In genomic region chr22:29258407-29259252, GRCh38 we compare ENCODE assay signal across 15 cellular contexts. TPM values are rescaled to one million over a fixed set of nuclear protein-coding genes. Genes with fewer than 3 reads are reported as not detected.
"Had no signal": no experiment of that assay in that cellular context is flagged by ENCODE, and none has a peak within 500 bp of the region (broad histone marks: within the 10 kb centered on the region; RNA-seq: fewer than 3 reads in every experiment).

No MANE protein-coding gene starts in this region.

- H3K4me3 Mint-ChIP-seq: activated CD4-positive, alpha-beta T cell treated with anti-CD3 and anti-CD28 coated beads, Interleukin-2, amount 10 ng/mL, durations not matched to agents 24 days and 14 days; activated naive CD4-positive, alpha-beta T cell treated with anti-CD3 and anti-CD28 coated beads, Interleukin-2, amount 50 U/mL, for 24 hours; naive B cell; T-helper 1 cell treated with Interleukin-12 subunit alpha and Interleukin-12 subunit beta and Interleukin-4 antibody, amounts not matched to agents 30 μg/mL and 1 μg/mL, for 36 hours had no signal

- H3K4me1 Mint-ChIP-seq: naive B cell had no signal

- H3K36me3 Mint-ChIP-seq: activated naive CD4-positive, alpha-beta T cell treated with anti-CD3 and anti-CD28 coated beads, Interleukin-2, amount 50 U/mL, for 24 hours; naive B cell had no signal

- ATAC-seq: esophagus mucosa; stimulated activated naive CD8-positive, alpha-beta T cell treated with anti-CD3 and anti-CD28 coated beads, Interleukin-15, Interleukin-2, amounts not matched to agents 100 U/mL and 50 U/mL, for 24 hours had no signal

- H3K9me3 Mint-ChIP-seq: activated CD4-positive, alpha-beta T cell treated with anti-CD3 and anti-CD28 coated beads, Interleukin-2, amount 10 ng/mL, durations not matched to agents 24 days and 14 days; activated naive CD4-positive, alpha-beta T cell treated with anti-CD3 and anti-CD28 coated beads, Interleukin-2, amount 50 U/mL, for 24 hours; naive B cell; T-helper 1 cell treated with Interleukin-12 subunit alpha and Interleukin-12 subunit beta and Interleukin-4 antibody, amounts not matched to agents 30 μg/mL and 1 μg/mL, for 36 hours had no signal

- H3K27ac Mint-ChIP-seq: activated CD4-positive, alpha-beta T cell treated with anti-CD3 and anti-CD28 coated beads, Interleukin-2, amount 10 ng/mL, durations not matched to agents 24 days and 14 days; activated naive CD4-positive, alpha-beta T cell treated with anti-CD3 and anti-CD28 coated beads, Interleukin-2, amount 50 U/mL, for 24 hours; progenitor cell of endocrine pancreas; T-helper 1 cell treated with Interleukin-12 subunit alpha and Interleukin-12 subunit beta and Interleukin-4 antibody, amounts not matched to agents 30 μg/mL and 1 μg/mL, for 36 hours had no signal

- DNase-seq: activated CD4-positive, alpha-beta T cell treated with anti-CD3 and anti-CD28 coated beads, Interleukin-2, amount 10 ng/mL, durations not matched to agents 24 days and 14 days; activated CD4-positive, CD25-positive, alpha-beta regulatory T cell; amniotic stem cell; mammary epithelial cell; naive B cell; right cardiac atrium; small intestine; stimulated activated CD4-positive, alpha-beta T cell treated with anti-CD3 and anti-CD28 coated beads, Interleukin-4, amount 100 ng/mL, for 4 hours; stimulated activated CD8-positive, alpha-beta memory T cell treated with anti-CD3 and anti-CD28 coated beads, Interleukin-4, amount 100 ng/mL, for 48 hours; stimulated activated naive CD8-positive, alpha-beta T cell treated with anti-CD3 and anti-CD28 coated beads, Interleukin-15, Interleukin-2, amounts not matched to agents 100 U/mL and 50 U/mL, for 24 hours; transverse colon had no signal

- H3K27me3 Mint-ChIP-seq: activated CD4-positive, alpha-beta T cell treated with anti-CD3 and anti-CD28 coated beads, Interleukin-2, amount 10 ng/mL, durations not matched to agents 24 days and 14 days; activated naive CD4-positive, alpha-beta T cell treated with anti-CD3 and anti-CD28 coated beads, Interleukin-2, amount 50 U/mL, for 24 hours; progenitor cell of endocrine pancreas had no signal

RNA-seq across cellular contexts. Expression of gene EMID1, which starts 52.9 kb away (rescaled TPM):
- total RNA-seq: activated CD4-positive, alpha-beta T cell treated with anti-CD3 and anti-CD28 coated beads, Interleukin-2, amount 10 ng/mL, durations not matched to agents 24 days and 14 days had no signal
